In genomic region chr20:38935285-38935684, GRCh38 we compare ENCODE assay signal across 13 cellular contexts. TPM values are rescaled to one million over a fixed set of nuclear protein-coding genes. Genes with fewer than 3 reads are reported as not detected.
DNase-seq lines count a peak whose midpoint lies in the region; ATAC-seq, FAIRE-seq and TF ChIP-seq lines count a peak whose summit lies in the region.
"Had no signal": no experiment of that assay in that cellular context is flagged by ENCODE, and none has a peak within 500 bp of the region (broad histone marks: within the 10 kb centered on the region; RNA-seq: fewer than 3 reads in every experiment).

No MANE protein-coding gene starts in this region.

- intact Hi-C loops in activated CD4-positive, alpha-beta T cell treated with anti-CD3 and anti-CD28 coated beads for 36 hours (cut with DNase I, micrococcal nuclease), result no loop called here

- no peak for DNase-seq in endodermal cell
- DNase-seq in naive B cell, result no peak
- DNase-seq in activated CD4-positive, alpha-beta T cell treated with anti-CD3 and anti-CD28 coated beads for 36 hours, result no peak
- DNase-seq in NCI-H2227 treated with DMSO at 0.1 percent for 48 hours (lab: John Stamatoyannopoulos, UW), result no peak
- DNase-seq in GM12891 (ENCODE audit: insufficient read length, low spot score), result no peak
- DNase-seq: NCI-H524 treated with DMSO at 0.1 percent for 48 hours; stimulated activated CD4-positive, alpha-beta T cell treated with anti-CD3 and anti-CD28 coated beads, Interleukin-4, amount 100 ng/mL, for 24 hours had no signal

- no peaks in the 10 kb centered on the region for H3K27me3 ChIP-seq in OCI-LY3 (ENCODE audit: low read depth, low read length)
- H3K27me3 ChIP-seq in endodermal cell (ENCODE audit: control insufficient read depth, insufficient read depth, low read length, poor library complexity, severe bottlenecking), result no peaks in the 10 kb centered on the region
- H3K27me3 ChIP-seq: tibial nerve had no signal

- TF ChIP-seq CTCF in GM12873 (IDR thresholded peaks at IDR 0.05; ENCODE audit: insufficient read depth, low read depth, low read length, missing control alignments), result peak; percentile 19
- peak; percentile 48 for TF ChIP-seq CTCF in OCI-LY3 (IDR thresholded peaks at IDR 0.05; ENCODE audit: low read depth, low read length)
- TF ChIP-seq CTCF in endodermal cell (conservative IDR thresholded peaks at IDR 0.05), result peak; percentile 48

- H3K9me3 Mint-ChIP-seq in endodermal cell (no peaks in the 10 kb centered on the region), naive B cell (no peaks in the 10 kb centered on the region)
- H3K9me3 Mint-ChIP-seq in activated CD4-positive, alpha-beta T cell treated with anti-CD3 and anti-CD28 coated beads for 36 hours (ENCODE audit: low read depth), result no peaks in the 10 kb centered on the region

- H3K36me3 Mint-ChIP-seq in endodermal cell (ENCODE audit: low read depth) (peaks cover 19% of the 10 kb centered on the region), naive B cell (no peaks in the 10 kb centered on the region)
- H3K36me3 Mint-ChIP-seq in activated CD4-positive, alpha-beta T cell treated with anti-CD3 and anti-CD28 coated beads for 36 hours (ENCODE audit: low read depth), result peaks cover 6% of the 10 kb centered on the region

- ATAC-seq in naive B cell (ENCODE audit: low read depth in 2 of 2) (peak; percentile 25 to 37), GM18907 (IDR thresholded peaks at IDR 0.05; ENCODE audit: unreplicated experiment) (no peak)
- no peak for ATAC-seq in activated CD4-positive, alpha-beta T cell treated with anti-CD3 and anti-CD28 coated beads for 36 hours

- H3K4me3 Mint-ChIP-seq in endodermal cell (no peak overlapping the region), naive B cell (peak overlapping the region in 1 of 8 donors; percentile 37)
- H3K4me3 Mint-ChIP-seq in activated CD4-positive, alpha-beta T cell treated with anti-CD3 and anti-CD28 coated beads for 36 hours, result no peak overlapping the region
- H3K4me3 Mint-ChIP-seq: activated naive CD8-positive, alpha-beta T cell had no signal

- H3K36me3 ChIP-seq in OCI-LY3 (replicated peaks; ENCODE audit: low read depth, low read length) (peaks cover 60% of the 10 kb centered on the region), endodermal cell (ENCODE audit: control insufficient read depth, insufficient read depth, low read length) (peaks cover 36% of the 10 kb centered on the region)
- H3K36me3 ChIP-seq: tibial nerve had no signal

- peaks cover 7% of the 10 kb centered on the region for H3K4me1 Mint-ChIP-seq in endodermal cell
- H3K4me1 Mint-ChIP-seq in naive B cell, result peaks cover 0 to 4% (median 0%) of the 10 kb centered on the region in 3 donors
- H3K4me1 Mint-ChIP-seq in activated CD4-positive, alpha-beta T cell treated with anti-CD3 and anti-CD28 coated beads for 36 hours, result peaks cover 3% of the 10 kb centered on the region

- H3K79me2 ChIP-seq in OCI-LY3 (ENCODE audit: low read length), result peaks cover 100% of the 10 kb centered on the region

- H3K9me3 ChIP-seq in OCI-LY3 (ENCODE audit: insufficient read depth, low read length), result no peaks in the 10 kb centered on the region
- H3K9me3 ChIP-seq in endodermal cell (ENCODE audit: control insufficient read depth, low read length), result no peaks in the 10 kb centered on the region
- H3K9me3 ChIP-seq: tibial nerve had no signal

- no peak overlapping the region for H3K4me2 ChIP-seq in OCI-LY3 (ENCODE audit: low read length)

- WGBS in endodermal cell (ENCODE audit: insufficient coverage in 1 of 2, insufficient read length in 1 of 2), 2 experiments, result 91 to 100% methylated on average over 3 of the region's 3 CpGs

- peaks cover 39% of the 10 kb centered on the region for H3K4me1 ChIP-seq in OCI-LY3 (ENCODE audit: low read length)
- no peaks in the 10 kb centered on the region for H3K4me1 ChIP-seq in endodermal cell (ENCODE audit: control insufficient read depth, insufficient read depth, low read length)
- H3K4me1 ChIP-seq: tibial nerve had no signal

- H3K27ac ChIP-seq in OCI-LY3 (ENCODE audit: low read length) (no peak overlapping the region), endodermal cell (ENCODE audit: low read depth, low read length) (no peak overlapping the region)
- H3K27ac ChIP-seq: tibial nerve had no signal

- POLR2A ChIA-PET in activated CD4-positive, alpha-beta T cell treated with anti-CD3 and anti-CD28 coated beads for 36 hours (lab: Charles Lee), result no interaction called here

- no peak overlapping the region for H3K4me3 ChIP-seq in OCI-LY3 (ENCODE audit: low read length)
- H3K4me3 ChIP-seq in endodermal cell (ENCODE audit: low read length), result no peak overlapping the region
- H3K4me3 ChIP-seq: tibial nerve had no signal

- no peak overlapping the region for H2AFZ ChIP-seq in OCI-LY3 (ENCODE audit: low read depth, low read length)

- H3K27ac Mint-ChIP-seq in endodermal cell (no peak overlapping the region), naive B cell (no peak overlapping the region)
- H3K27ac Mint-ChIP-seq in activated CD4-positive, alpha-beta T cell treated with anti-CD3 and anti-CD28 coated beads for 36 hours, result no peak overlapping the region
- H3K27ac Mint-ChIP-seq: activated naive CD8-positive, alpha-beta T cell had no signal

- no peak for TF ChIP-seq POLR2A in GM12891 (IDR thresholded peaks at IDR 0.05; ENCODE audit: low read depth, low read length)

- no peak for FAIRE-seq in GM12891 (lab: Jason Lieb, UNC)
- FAIRE-seq: H1 had no signal

- no peaks in the 10 kb centered on the region for H3K27me3 Mint-ChIP-seq in endodermal cell (ENCODE audit: insufficient read depth)
- H3K27me3 Mint-ChIP-seq in naive B cell, result no peaks in the 10 kb centered on the region
- no peaks in the 10 kb centered on the region for H3K27me3 Mint-ChIP-seq in activated CD4-positive, alpha-beta T cell treated with anti-CD3 and anti-CD28 coated beads for 36 hours
- H3K27me3 Mint-ChIP-seq: activated naive CD8-positive, alpha-beta T cell had no signal

- H3K9ac ChIP-seq in OCI-LY3 (ENCODE audit: low read length), result no peak overlapping the region
- H3K9ac ChIP-seq in endodermal cell (ENCODE audit: extremely low read depth, low read length, poor library complexity, severe bottlenecking), result no peak overlapping the region

- CTCF ChIA-PET in activated CD4-positive, alpha-beta T cell treated with anti-CD3 and anti-CD28 coated beads for 36 hours (lab: Charles Lee), result no interaction called here

- H4K20me1 ChIP-seq in OCI-LY3 (ENCODE audit: insufficient read depth, low read length), result peaks cover 93% of the 10 kb centered on the region

TF ChIP-seq in GM12891, 5 proteins besides CTCF, POLR2A, EP300 and RAD21:
- TF ChIP-seq SPI1 (IDR thresholded peaks at IDR 0.05; ENCODE audit: low read depth, low read length) (no peak), PAX5 (IDR thresholded peaks at IDR 0.05; ENCODE audit: insufficient read depth, low read length, severe bottlenecking) (no peak), POU2F2 (IDR thresholded peaks at IDR 0.05; ENCODE audit: low read depth, low read length) (no peak), POLR2AphosphoS5 (IDR thresholded peaks at IDR 0.05; ENCODE audit: low read depth, low read length) (no peak), TAF1 (IDR thresholded peaks at IDR 0.05; ENCODE audit: low read depth, low read length) (no peak)

RNA-seq across cellular contexts. Expression of gene FAM83D, which starts 9.1 kb away (rescaled TPM):
- total RNA-seq in endodermal cell, result 10 to 100 TPM; 34.8 to 39.9 TPM
- polyA plus RNA-seq in endodermal cell (2013, experiment 1 of 2), result 40.6 TPM
- polyA plus RNA-seq in endodermal cell (2013, experiment 2 of 2), result 37.0 TPM
- polyA plus RNA-seq in naive B cell (ENCODE audit: low read depth in 6 of 6), result under 1 TPM in 5 of 6 donors, not detected in 1; 0.12 to 0.56 (median 0.26) TPM
- 10 to 100 TPM; 10.5 to 12.4 TPM for total RNA-seq in activated CD4-positive, alpha-beta T cell treated with anti-CD3 and anti-CD28 coated beads for 36 hours
- 7.4 TPM for polyA plus RNA-seq in GM12891 (2012; ENCODE audit: low read depth, missing spikeins)

RNA-seq across cellular contexts. Expression of gene DHX35, which starts 26.9 kb away (rescaled TPM):
- total RNA-seq in endodermal cell, result 10 to 100 TPM; 12.2 to 16.1 TPM
- polyA plus RNA-seq in endodermal cell (2013, experiment 1 of 2), result 18.9 TPM
- 16.1 TPM for polyA plus RNA-seq in endodermal cell (2013, experiment 2 of 2)
- 1 to 10 TPM; 2.2 to 7.4 (median 4.7) TPM for polyA plus RNA-seq in naive B cell (ENCODE audit: low read depth in 6 of 6)
- total RNA-seq in activated CD4-positive, alpha-beta T cell treated with anti-CD3 and anti-CD28 coated beads for 36 hours, result 10 to 100 TPM in 1 of 2 experiments, 1 to 10 TPM in 1; 8.7 to 12.0 TPM
- polyA plus RNA-seq in GM12891 (2012; ENCODE audit: low read depth, missing spikeins), result 9.4 TPM

Comparison
In these comparisons a context has a peak if more than half of its experiments do, and no peak if none do; other contexts are left out.
1. ATAC-seq: peak in naive B cell (2 of 2); none in activated CD4-positive, alpha-beta T cell treated with anti-CD3 and anti-CD28 coated beads for 36 hours (single experiment) and GM18907 (single experiment).
2. Peak in every context shown above with its lines, with median percentiles within 50 percentile points of each other: CTCF ChIP-seq.